Comparison of ENCODE assay signal across 8 cellular contexts in the genomic region with DNA sequence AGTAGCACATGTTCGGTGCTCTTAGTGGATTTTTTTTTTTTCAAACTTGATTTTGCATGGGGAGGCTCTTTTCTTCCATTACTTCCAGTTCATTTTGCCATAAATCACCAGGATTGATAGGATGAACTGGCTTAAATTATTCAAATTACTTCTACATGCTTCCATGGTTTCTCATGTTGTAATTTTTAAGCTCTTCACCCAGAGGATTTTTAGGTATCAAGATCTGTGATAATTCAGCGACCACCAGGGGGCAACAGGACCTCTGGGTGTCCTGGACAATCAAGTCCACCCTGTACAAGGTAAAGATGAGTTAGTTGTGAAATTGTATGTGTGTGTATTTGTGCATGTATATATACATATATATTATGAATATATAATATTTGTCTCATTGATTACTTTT. TPM values are rescaled to one million over a fixed set of nuclear protein-coding genes. Genes with fewer than 3 reads are reported as not detected.
DNase-seq lines count a peak whose midpoint lies in the region; ATAC-seq and TF ChIP-seq lines count a peak whose summit lies in the region.

No MANE protein-coding gene starts in this region.

- no peak overlapping the region for H3K4me2 ChIP-seq in hepatocyte

- H3K4me1 ChIP-seq in heart right ventricle (peaks cover 0 to 20% (median 14%) of the 10 kb centered on the region in 9 donors), hepatocyte (ENCODE audit: insufficient read depth) (no peaks in the 10 kb centered on the region)

- H3K27me3 ChIP-seq in heart right ventricle: peaks cover 0 to 43% (median 36%) of the 10 kb centered on the region in 7 donors
- H3K27me3 ChIP-seq in hepatocyte: peaks cover 7% of the 10 kb centered on the region

- peak in 8 of 9 donors; percentile 10 to 52 (median 45) for TF ChIP-seq CTCF in heart right ventricle (IDR thresholded peaks at IDR 0.05)
- peak; percentile 52 for TF ChIP-seq CTCF in NB4 (IDR thresholded peaks at IDR 0.05; ENCODE audit: low read depth, low read length)
- TF ChIP-seq CTCF in hepatocyte (IDR thresholded peaks at IDR 0.05; ENCODE audit: poor library complexity): peak; percentile 63

- H4K20me1 ChIP-seq in hepatocyte (ENCODE audit: insufficient read depth, poor library complexity, severe bottlenecking): no peaks in the 10 kb centered on the region

- no peak for DNase-seq in heart right ventricle
- no peak for DNase-seq in Right ventricle myocardium superior
- peak; percentile 69 for DNase-seq in NB4 (ENCODE audit: low read depth)
- DNase-seq in SK-N-MC (ENCODE audit: low read depth, low spot score): peak; percentile 55
- peak; percentile 73 for DNase-seq in hepatocyte (ENCODE audit: low spot score)

- ATAC-seq in heart right ventricle: no peak
- ATAC-seq in Right ventricle myocardium superior (ENCODE audit: poor library complexity): no peak
- no peak for ATAC-seq in HG02763 (IDR thresholded peaks at IDR 0.05; ENCODE audit: unreplicated experiment)
- ATAC-seq in GM21381 (IDR thresholded peaks at IDR 0.05; ENCODE audit: unreplicated experiment): no peak
- no peak for ATAC-seq in HG03139 (IDR thresholded peaks at IDR 0.05; ENCODE audit: unreplicated experiment)

- H3K36me3 ChIP-seq in heart right ventricle: no peaks in the 10 kb centered on the region
- H3K36me3 ChIP-seq in SK-N-MC (ENCODE audit: insufficient read depth, low read length): no peaks in the 10 kb centered on the region
- H3K36me3 ChIP-seq in hepatocyte (replicated peaks; ENCODE audit: insufficient read depth, low read depth): no peaks in the 10 kb centered on the region

- H2AFZ ChIP-seq in hepatocyte: no peak overlapping the region

- WGBS in heart right ventricle, 2 donors: 49 to 52% methylated on average over 2 of the region's 2 CpGs
- WGBS in hepatocyte (ENCODE audit: low lambda C conversion rate, missing lambda C conversion rate): 46% methylated on average over 2 of the region's 2 CpGs

- intact Hi-C loops in heart right ventricle (cut with DNase I): loop anchor here in 3 of 10 donors (5.0 to 10.0 kb wide), 3 partner anchors 386 to 611 kb away; no protein-coding TSS in a partner anchor
- intact Hi-C loops in Right ventricle myocardium superior (cut with DNase I): no loop called here

- TF ChIP-seq POLR2A in NB4 (IDR thresholded peaks at IDR 0.05; ENCODE audit: extremely low read depth, insufficient read length): no peak

- no peak overlapping the region for H3K27ac ChIP-seq in heart right ventricle
- no peak overlapping the region for H3K27ac ChIP-seq in SK-N-MC
- H3K27ac ChIP-seq in hepatocyte: no peak overlapping the region

- H3K9me3 ChIP-seq in heart right ventricle (no peaks in the 10 kb centered on the region), SK-N-MC (ENCODE audit: low read depth, low read length) (no peaks in the 10 kb centered on the region), hepatocyte (ENCODE audit: low read depth) (no peaks in the 10 kb centered on the region)

- H3K4me3 ChIP-seq in heart right ventricle (no peak overlapping the region), NB4 (ENCODE audit: low read depth, low read length) (no peak overlapping the region), SK-N-MC (no peak overlapping the region), hepatocyte (no peak overlapping the region)

- no peaks in the 10 kb centered on the region for H3K79me2 ChIP-seq in hepatocyte

- no peak overlapping the region for H3K9ac ChIP-seq in SK-N-MC (ENCODE audit: insufficient read length)

- H3K9me2 ChIP-seq in hepatocyte (replicated peaks; ENCODE audit: insufficient read depth): no peaks in the 10 kb centered on the region

RNA-seq across cellular contexts. Expression of a gene that starts 4.2 kb away (rescaled TPM):
- total RNA-seq in heart right ventricle (10 to 100 TPM in 1 of 10 donors, 1 to 10 TPM in 7, under 1 TPM in 2; 0.22 to 15.1 (median 3.9) TPM), Right ventricle myocardium superior (2.4 TPM), hepatocyte (19.2 and 20.2 TPM in 2 replicates)
- polyA plus RNA-seq in heart right ventricle (1 to 10 TPM in 1 of 2 donors, under 1 TPM in 1; 0.67 to 1.2 TPM), hepatocyte (5.9 and 6.9 TPM in 2 replicates)

Comparison
In these comparisons a context has a peak if more than half of its experiments do, and no peak if none do; other contexts are left out.
1. DNase-seq: peak in NB4 (single experiment), SK-N-MC (single experiment) and hepatocyte (single experiment); none in heart right ventricle (0 of 2) and Right ventricle myocardium superior (single experiment).
2. Peak in every context shown above with its lines, with median percentiles within 50 percentile points of each other: CTCF ChIP-seq.